Comparison of ENCODE assay signal across 1 cellular context in genomic region chr9:136539427-136540412, GRCh38.
TF ChIP-seq lines count a peak whose summit lies in the region.

No MANE protein-coding gene starts in this region.

TF ChIP-seq in HCT116, 20 proteins besides CTCF, POLR2A, EP300 and RAD21 (continued from another document):
- no peak for TF ChIP-seq REST (IDR thresholded peaks at IDR 0.05; ENCODE audit: low read depth)
- no peak for TF ChIP-seq TCF7L2 (IDR thresholded peaks at IDR 0.05; ENCODE audit: borderline replicate concordance, extremely low read depth, insufficient read depth, insufficient read length)
